In genomic region chr2:156689945-156690344, GRCh38 we compare ENCODE assay signal across 26 cellular contexts.
A peak's percentile ranks its signal among the peaks of the same experiment; 100 is the strongest.
DNase-seq lines count a peak whose midpoint lies in the region; ATAC-seq, FAIRE-seq and TF ChIP-seq lines count a peak whose summit lies in the region.
"Had no signal": no experiment of that assay in that cellular context is flagged by ENCODE, and none has a peak within 500 bp of the region (broad histone marks: within the 10 kb centered on the region; RNA-seq: fewer than 3 reads in every experiment).

No MANE protein-coding gene starts in this region.

- no peaks in the 10 kb centered on the region for H3K79me1 ChIP-seq in H1 (ENCODE audit: low read depth, low read length)

- H3K27ac ChIP-seq in DND-41 (ENCODE audit: low read length) (no peak overlapping the region; the same call in 1 of the 2 replicates), OCI-LY3 (ENCODE audit: low read length) (no peak overlapping the region), H1 (ENCODE audit: low read depth, low read length) (no peak overlapping the region), upper lobe of left lung (no peak overlapping the region)
- H3K27ac ChIP-seq: A549; BLaER1 treated with 17β-estradiol and CSF1 and Interleukin-3, amounts not matched to agents 10 nM and 100 nM; GM23248 had no signal

- H3K4me3 Mint-ChIP-seq in stimulated activated effector memory CD8-positive, alpha-beta T cell treated with anti-CD3 and anti-CD28 coated beads, Interleukin-12 subunit alpha, Interleukin-12 subunit beta, amount 100 ng/mL, for 72 hours = no peak overlapping the region
- H3K4me3 Mint-ChIP-seq: CD14-positive monocyte; CD4-positive, alpha-beta T cell; CD8-positive, alpha-beta memory T cell; HFFc6 had no signal

- H3K4ac ChIP-seq in H1 (replicated peaks; ENCODE audit: insufficient read length, low read depth, low read length) = no peak overlapping the region

- no peak overlapping the region for H4K5ac ChIP-seq in H1 (ENCODE audit: insufficient read length, low read depth, low read length)

- no peak overlapping the region for H3K27ac Mint-ChIP-seq in stimulated activated effector memory CD8-positive, alpha-beta T cell treated with anti-CD3 and anti-CD28 coated beads, Interleukin-12 subunit alpha, Interleukin-12 subunit beta, amount 100 ng/mL, for 72 hours
- H3K27ac Mint-ChIP-seq: CD14-positive monocyte; CD4-positive, alpha-beta T cell; CD8-positive, alpha-beta memory T cell; HFFc6 had no signal

- CTCF ChIA-PET in H1 (lab: Charles Lee; ENCODE audit: partially characterized antibody) = interaction anchor here (0.6 to 1.0 kb wide), 3 partner anchors 12 to 404 kb away, joined by 3 read pairs; no protein-coding TSS in a partner anchor

- H3K9ac ChIP-seq in DND-41 (ENCODE audit: low read depth, low read length) (no peak overlapping the region), OCI-LY3 (ENCODE audit: low read length) (no peak overlapping the region), H1 (replicated peaks in 1 of 4; ENCODE audit: extremely low read depth in 1 of 4, low read depth in 3 of 4, low read length in 3 of 4) (no peak overlapping the region)
- H3K9ac ChIP-seq: BLaER1 treated with 17β-estradiol and CSF1 and Interleukin-3, amounts not matched to agents 10 nM and 100 nM; GM23248 had no signal

- no peak overlapping the region for H4K8ac ChIP-seq in H1 (ENCODE audit: extremely low read depth, insufficient read depth, low read length)

- no peak overlapping the region for H2BK5ac ChIP-seq in H1 (ENCODE audit: low read depth, low read length)

- ATAC-seq in DND-41 (ENCODE audit: insufficient read depth, low read depth) = peak; percentile 91
- peak; percentile 24 for ATAC-seq in stimulated activated effector memory CD8-positive, alpha-beta T cell treated with anti-CD3 and anti-CD28 coated beads, Interleukin-12 subunit alpha, Interleukin-12 subunit beta, amount 100 ng/mL, for 72 hours
- no peak for ATAC-seq in upper lobe of left lung (ENCODE audit: low FRiP score in 2 of 2)
- ATAC-seq in GM21737 (IDR thresholded peaks at IDR 0.05; ENCODE audit: unreplicated experiment) = no peak
- ATAC-seq: A549 had no signal

- no peak overlapping the region for H3K4me2 ChIP-seq in DND-41 (ENCODE audit: insufficient read depth, low read length)
- H3K4me2 ChIP-seq in OCI-LY3 (ENCODE audit: low read length) = no peak overlapping the region
- no peak overlapping the region for H3K4me2 ChIP-seq in H1 (ENCODE audit: insufficient read depth in 1 of 2, low read depth in 2 of 2, low read length in 2 of 2)
- H3K4me2 ChIP-seq: A549; BLaER1 treated with 17β-estradiol and CSF1 and Interleukin-3, amounts not matched to agents 10 nM and 100 nM had no signal

- no peak for TF ChIP-seq EP300 in H1 (IDR thresholded peaks at IDR 0.05; ENCODE audit: borderline replicate concordance in 1 of 2, low read depth in 2 of 2, low read length in 2 of 2)
- TF ChIP-seq EP300 in upper lobe of left lung (IDR thresholded peaks at IDR 0.05) = no peak

- H3K18ac ChIP-seq in H1 (ENCODE audit: extremely low read depth, low read length) = no peak overlapping the region

- H2AK5ac ChIP-seq in H1 (ENCODE audit: low read depth, low read length) = no peak overlapping the region

- POLR2A ChIA-PET in H1 (lab: Charles Lee; ENCODE audit: partially characterized antibody) = no interaction called here

- H3K36me3 ChIP-seq in DND-41 (ENCODE audit: insufficient read depth, low read length) (no peaks in the 10 kb centered on the region), OCI-LY3 (replicated peaks; ENCODE audit: low read depth, low read length) (no peaks in the 10 kb centered on the region), H1 (ENCODE audit: control insufficient read depth in 2 of 4, insufficient read depth in 4 of 4, low read length in 3 of 4) (no peaks in the 10 kb centered on the region), upper lobe of left lung (no peaks in the 10 kb centered on the region)
- H3K36me3 ChIP-seq: BE2C; BLaER1 treated with 17β-estradiol and CSF1 and Interleukin-3, amounts not matched to agents 10 nM and 100 nM; HAP-1 had no signal

- no peak for TF ChIP-seq CTCF in DND-41 (IDR thresholded peaks at IDR 0.05; ENCODE audit: borderline replicate concordance, extremely low read depth, low read length, poor library complexity, severe bottlenecking)
- no peak for TF ChIP-seq CTCF in OCI-LY3 (IDR thresholded peaks at IDR 0.05; ENCODE audit: low read depth, low read length)
- TF ChIP-seq CTCF in H1 (IDR thresholded peaks at IDR 0.05; ENCODE audit: control extremely low read depth in 1 of 3, insufficient read depth in 1 of 3, low read depth in 1 of 3, low read length in 3 of 3) = no peak
- no peak for TF ChIP-seq CTCF in upper lobe of left lung (IDR thresholded peaks at IDR 0.05)

- TF ChIP-seq RAD21 in H1 (IDR thresholded peaks at IDR 0.05 in 1 of 2, conservative IDR thresholded peaks at IDR 0.05 in 1 of 2; ENCODE audit: low read depth in 2 of 2, low read length in 2 of 2) = no peak

- no peak overlapping the region for H2BK120ac ChIP-seq in H1 (replicated peaks; ENCODE audit: low read depth, low read length)

- H2BK12ac ChIP-seq in H1 (ENCODE audit: low read depth, low read length) = peak overlapping the region; percentile 46; the same call in 1 of the 2 replicates

- no peak for TF ChIP-seq POLR2A in H1 (IDR thresholded peaks at IDR 0.05; ENCODE audit: control extremely low read depth in 1 of 2, low read depth in 2 of 2, low read length in 2 of 2)
- TF ChIP-seq POLR2A in upper lobe of left lung (IDR thresholded peaks at IDR 0.05) = no peak

- 90% methylated on average over 1 of the region's 1 CpG; no CpG with 5 or more reads in 1 of the 2 experiments for WGBS in H1 (ENCODE audit: extremely low coverage in 1 of 2, insufficient coverage in 1 of 2, insufficient read length in 1 of 2, insufficient replicate concordance in 2 of 2, low coverage in 1 of 2, low lambda C conversion rate in 2 of 2, missing lambda C conversion rate in 1 of 2), 2 experiments
- WGBS in upper lobe of left lung, 2 donors = 67 to 70% methylated on average over 1 of the region's 1 CpG

- no peaks in the 10 kb centered on the region for H3K36me3 Mint-ChIP-seq in stimulated activated effector memory CD8-positive, alpha-beta T cell treated with anti-CD3 and anti-CD28 coated beads, Interleukin-12 subunit alpha, Interleukin-12 subunit beta, amount 100 ng/mL, for 72 hours
- H3K36me3 Mint-ChIP-seq: CD14-positive monocyte; CD8-positive, alpha-beta memory T cell had no signal

- H2AFZ ChIP-seq in DND-41 (ENCODE audit: low read depth, low read length) (peak overlapping the region; percentile 29; the same call in 1 of the 2 replicates), OCI-LY3 (ENCODE audit: low read depth, low read length) (peak overlapping the region; percentile 45; the same call in 1 of the 2 replicates), H1 (ENCODE audit: low read length) (no peak overlapping the region; the same call in 1 of the 2 replicates)
- H2AFZ ChIP-seq: GM23248 had no signal

- H3K9me3 ChIP-seq in DND-41 (ENCODE audit: insufficient read depth, low read length, severe bottlenecking) (no peaks in the 10 kb centered on the region), OCI-LY3 (ENCODE audit: insufficient read depth, low read length) (no peaks in the 10 kb centered on the region), H1 (ENCODE audit: insufficient read depth in 2 of 2, low read depth in 1 of 2, low read length in 1 of 2) (no peaks in the 10 kb centered on the region), upper lobe of left lung (peaks cover 0 to 3% (median 0%) of the 10 kb centered on the region in 4 donors)
- H3K9me3 ChIP-seq: A549, BE2C, HAP-1 had no signal

- no peak overlapping the region for H2BK15ac ChIP-seq in H1 (ENCODE audit: low read length)

- H2BK20ac ChIP-seq in H1 (ENCODE audit: low read length) = 0 out of 2 replicates have a peak overlapping the region, but pooled peaks have one; percentile 23

- H3K56ac ChIP-seq in H1 (replicated peaks; ENCODE audit: insufficient read length, low read depth, low read length) = no peak overlapping the region

- H3K79me2 ChIP-seq in DND-41 (ENCODE audit: insufficient read depth, low read length) = no peaks in the 10 kb centered on the region
- H3K79me2 ChIP-seq in OCI-LY3 (ENCODE audit: low read length) = no peaks in the 10 kb centered on the region
- H3K79me2 ChIP-seq in H1 (ENCODE audit: control insufficient read depth in 1 of 2, insufficient read depth in 2 of 2, low read length in 2 of 2) = no peaks in the 10 kb centered on the region

- H4K20me1 ChIP-seq in DND-41 (ENCODE audit: insufficient read depth, low read length) (no peaks in the 10 kb centered on the region), OCI-LY3 (ENCODE audit: insufficient read depth, low read length) (no peaks in the 10 kb centered on the region), H1 (replicated peaks in 1 of 2; ENCODE audit: control insufficient read depth in 1 of 2, insufficient read depth in 2 of 2, low read length in 2 of 2) (no peaks in the 10 kb centered on the region)
- H4K20me1 ChIP-seq: BLaER1 treated with 17β-estradiol and CSF1 and Interleukin-3, amounts not matched to agents 10 nM and 100 nM had no signal

- H3K9me3 Mint-ChIP-seq in stimulated activated effector memory CD8-positive, alpha-beta T cell treated with anti-CD3 and anti-CD28 coated beads, Interleukin-12 subunit alpha, Interleukin-12 subunit beta, amount 100 ng/mL, for 72 hours = peaks cover 5% of the 10 kb centered on the region
- H3K9me3 Mint-ChIP-seq: CD4-positive, alpha-beta T cell had no signal

- H3K4me1 ChIP-seq in DND-41 (ENCODE audit: insufficient read depth, low read length) (peaks cover 15% of the 10 kb centered on the region), OCI-LY3 (ENCODE audit: low read length) (no peaks in the 10 kb centered on the region), H1 (replicated peaks in 1 of 4; ENCODE audit: control insufficient read depth in 3 of 4, insufficient read depth in 4 of 4, low read length in 3 of 4) (no peaks in the 10 kb centered on the region), upper lobe of left lung (no peaks in the 10 kb centered on the region)
- H3K4me1 ChIP-seq: A549, BE2C had no signal

- no peak overlapping the region for H3K14ac ChIP-seq in H1 (ENCODE audit: insufficient read length)

- H3K4me3 ChIP-seq in DND-41 (ENCODE audit: low read depth in 1 of 2, low read length in 2 of 2) (no peak overlapping the region), OCI-LY3 (ENCODE audit: low read length) (no peak overlapping the region), H1 (ENCODE audit: extremely low read depth in 1 of 4, insufficient read depth in 2 of 4, low read depth in 3 of 4, low read length in 4 of 4) (no peak overlapping the region), upper lobe of left lung (no peak overlapping the region)
- H3K4me3 ChIP-seq: A549; BLaER1 treated with 17β-estradiol and CSF1 and Interleukin-3, amounts not matched to agents 10 nM and 100 nM; GM23248; HAP-1 had no signal

- DNase-seq in DND-41 (peak; percentile 29), H1 (ENCODE audit: low read depth in 1 of 2, low spot score in 2 of 2) (no peak), NCI-H2081 treated with DMSO at 0.1 percent for 48 hours (lab: John Stamatoyannopoulos, UW) (no peak), upper lobe of left lung (no peak)
- DNase-seq in stimulated activated effector memory CD8-positive, alpha-beta T cell treated with anti-CD3 and anti-CD28 coated beads, Interleukin-12 subunit alpha, Interleukin-12 subunit beta, amount 100 ng/mL, for 72 hours (ENCODE audit: low spot score in 2 of 2) = no peak
- DNase-seq: 8988T; ACHN; AML-193; BE2C; CD4-positive, alpha-beta T cell; CD8-positive, alpha-beta memory T cell; DMS 273 treated with DMSO at 0.1 percent for 48 hours; DMS53; DMS79 treated with DMSO at 0.1 percent for 48 hours; GM23248; HFFc6 had no signal

- no peak overlapping the region for H3K23ac ChIP-seq in H1 (ENCODE audit: insufficient read length)

- no peaks in the 10 kb centered on the region for H3K23me2 ChIP-seq in H1 (ENCODE audit: low read depth, low read length)

- no peaks in the 10 kb centered on the region for H3K27me3 ChIP-seq in DND-41 (ENCODE audit: insufficient read depth, low read length, poor library complexity)
- no peaks in the 10 kb centered on the region for H3K27me3 ChIP-seq in OCI-LY3 (ENCODE audit: low read depth, low read length)
- H3K27me3 ChIP-seq in H1 (replicated peaks in 1 of 4; ENCODE audit: control insufficient read depth in 3 of 4, extremely low read depth in 1 of 4, insufficient read depth in 3 of 4, low read length in 3 of 4) = no peaks in the 10 kb centered on the region
- no peaks in the 10 kb centered on the region for H3K27me3 ChIP-seq in upper lobe of left lung
- H3K27me3 ChIP-seq: BE2C; BLaER1 treated with 17β-estradiol and CSF1 and Interleukin-3, amounts not matched to agents 10 nM and 100 nM had no signal

- H3K4me1 Mint-ChIP-seq in stimulated activated effector memory CD8-positive, alpha-beta T cell treated with anti-CD3 and anti-CD28 coated beads, Interleukin-12 subunit alpha, Interleukin-12 subunit beta, amount 100 ng/mL, for 72 hours = no peaks in the 10 kb centered on the region
- H3K4me1 Mint-ChIP-seq: CD14-positive monocyte; CD8-positive, alpha-beta memory T cell had no signal

- H4K91ac ChIP-seq in H1 (replicated peaks; ENCODE audit: insufficient read length, low read length) = peak overlapping the region; percentile 2

- no peak for FAIRE-seq in H1 (lab: Jason Lieb, UNC)
- FAIRE-seq: A549, D721Med, G401.6, GM12892, H54 had no signal

Comparison
In these comparisons a context has a peak if more than half of its experiments do, and no peak if none do; other contexts are left out.
1. ATAC-seq: peak in DND-41 (single experiment) and stimulated activated effector memory CD8-positive, alpha-beta T cell treated with anti-CD3 and anti-CD28 coated beads, Interleukin-12 subunit alpha, Interleukin-12 subunit beta, amount 100 ng/mL, for 72 hours (single experiment); none in upper lobe of left lung (0 of 2) and GM21737 (single experiment).